ENCODE assay signal across 23 cellular contexts in genomic region chr6:25329156-25329555, GRCh38. TPM values are rescaled to one million over a fixed set of nuclear protein-coding genes. Genes with fewer than 3 reads are reported as not detected.
DNase-seq lines count a peak whose midpoint lies in the region; ATAC-seq, FAIRE-seq and TF ChIP-seq lines count a peak whose summit lies in the region.
"Had no signal": no experiment of that assay in that cellular context is flagged by ENCODE, and none has a peak within 500 bp of the region (broad histone marks: within the 10 kb centered on the region; RNA-seq: fewer than 3 reads in every experiment).

No MANE protein-coding gene starts in this region.

- H3K27me3 ChIP-seq in hepatocyte: no peaks in the 10 kb centered on the region
- no peaks in the 10 kb centered on the region for H3K27me3 ChIP-seq in small intestine (ENCODE audit: control insufficient read depth in 2 of 2, insufficient read depth in 2 of 2, low read length in 2 of 2)
- H3K27me3 ChIP-seq in lower lobe of right lung (ENCODE audit: low read depth): no peaks in the 10 kb centered on the region
- H3K27me3 ChIP-seq: BLaER1 had no signal

- ATAC-seq in activated T-cell treated with anti-CD3 and anti-CD28 coated beads, Interleukin-2, amount 50 U/mL, for 4 hours: no peak
- no peak for ATAC-seq in lower lobe of right lung
- ATAC-seq in GM19455 (IDR thresholded peaks at IDR 0.05; ENCODE audit: unreplicated experiment): no peak
- ATAC-seq: K562, Panc1 had no signal

- H4K20me1 ChIP-seq in hepatocyte (ENCODE audit: insufficient read depth, poor library complexity, severe bottlenecking): peaks cover 4% of the 10 kb centered on the region
- H4K20me1 ChIP-seq: BLaER1 had no signal

- no peak overlapping the region for H3K4me3 Mint-ChIP-seq in activated T-cell treated with anti-CD3 and anti-CD28 coated beads, Interleukin-2, amount 50 U/mL, for 4 hours
- H3K4me3 Mint-ChIP-seq: HFFc6 had no signal

- no peaks in the 10 kb centered on the region for H3K36me3 ChIP-seq in hepatocyte (replicated peaks; ENCODE audit: insufficient read depth, low read depth)
- H3K36me3 ChIP-seq in small intestine (ENCODE audit: control insufficient read depth in 2 of 2, insufficient read depth in 2 of 2, low read length in 2 of 2): no peaks in the 10 kb centered on the region
- no peaks in the 10 kb centered on the region for H3K36me3 ChIP-seq in lower lobe of right lung
- H3K36me3 ChIP-seq: BLaER1, HAP-1 had no signal

- H3K4me1 Mint-ChIP-seq in activated T-cell treated with anti-CD3 and anti-CD28 coated beads, Interleukin-2, amount 50 U/mL, for 4 hours (ENCODE audit: low read depth): peaks cover 16% of the 10 kb centered on the region

- H3K27me3 Mint-ChIP-seq in activated T-cell treated with anti-CD3 and anti-CD28 coated beads, Interleukin-2, amount 50 U/mL, for 4 hours (ENCODE audit: low read depth): no peaks in the 10 kb centered on the region

- in situ Hi-C loops in G401 (cut with HindIII; ENCODE audit: low sequenced_read_pairs): no loop called here

- TF ChIP-seq CTCF in VCaP (conservative IDR thresholded peaks at IDR 0.05) (no peak), hepatocyte (IDR thresholded peaks at IDR 0.05; ENCODE audit: poor library complexity) (no peak), lower lobe of right lung (IDR thresholded peaks at IDR 0.05) (no peak)

- no peak overlapping the region for H2AFZ ChIP-seq in hepatocyte

- no peaks in the 10 kb centered on the region for H3K9me3 ChIP-seq in hepatocyte (ENCODE audit: low read depth)
- no peaks in the 10 kb centered on the region for H3K9me3 ChIP-seq in small intestine (ENCODE audit: control insufficient read depth, low read depth)
- no peaks in the 10 kb centered on the region for H3K9me3 ChIP-seq in lower lobe of right lung
- H3K9me3 ChIP-seq: BLaER1, HAP-1 had no signal

- H3K27ac ChIP-seq in VCaP: peak overlapping the region; percentile 19
- peak overlapping the region; percentile 35 for H3K27ac ChIP-seq in hepatocyte
- H3K27ac ChIP-seq in small intestine (ENCODE audit: low read depth in 1 of 2, low read length in 1 of 2): no peak overlapping the region
- no peak overlapping the region for H3K27ac ChIP-seq in lower lobe of right lung
- H3K27ac ChIP-seq: BLaER1, HL-60 had no signal

- H3K4me2 ChIP-seq in hepatocyte: no peak overlapping the region
- H3K4me2 ChIP-seq: BLaER1 had no signal

- peak; percentile 74 for DNase-seq in G401 (ENCODE audit: low spot score)
- no peak for DNase-seq in hepatocyte (ENCODE audit: low spot score)
- peak; percentile 49 for DNase-seq in small intestine
- DNase-seq in activated T-cell treated with anti-CD3 and anti-CD28 coated beads, Interleukin-2, amount 50 U/mL, for 4 hours: no peak
- no peak for DNase-seq in lower lobe of right lung
- DNase-seq: CD4-positive, alpha-beta memory T cell; COR-L47; DMS53; GOT3; HFFc6; NCI-H1105 treated with DMSO at 0.1 percent for 48 hours; NCI-H146; NCI-H2029; NCI-H526 treated with DMSO at 0.1 percent for 48 hours; SHP77 treated with DMSO at 0.1 percent for 48 hours had no signal

- H3K4me1 ChIP-seq in hepatocyte (ENCODE audit: insufficient read depth) (peaks cover 13% of the 10 kb centered on the region), small intestine (ENCODE audit: control insufficient read depth in 2 of 2, insufficient read depth in 1 of 2, low read depth in 1 of 2, low read length in 1 of 2) (peaks cover 20 to 26% of the 10 kb centered on the region in 2 donors), lower lobe of right lung (peaks cover 40% of the 10 kb centered on the region)
- H3K4me1 ChIP-seq: BLaER1 had no signal

- WGBS in hepatocyte (ENCODE audit: low lambda C conversion rate, missing lambda C conversion rate): 66% methylated on average over 5 of the region's 5 CpGs
- WGBS in small intestine, 3 donors: 78 to 82% (median 80%) methylated on average over 5 of the region's 5 CpGs

- H3K4me3 ChIP-seq in hepatocyte (no peak overlapping the region), small intestine (ENCODE audit: low read depth in 1 of 2, low read length in 2 of 2) (no peak overlapping the region), lower lobe of right lung (no peak overlapping the region)
- H3K4me3 ChIP-seq: BLaER1, HAP-1, K562 had no signal

- no peak for FAIRE-seq in small intestine (lab: Jason Lieb, UNC)
- FAIRE-seq: G401.6 had no signal

- intact Hi-C loops in lower lobe of right lung (cut with DNase I): no loop called here

- H3K79me2 ChIP-seq in hepatocyte: peaks cover 98% of the 10 kb centered on the region

- H3K9me2 ChIP-seq in hepatocyte (replicated peaks; ENCODE audit: insufficient read depth): no peaks in the 10 kb centered on the region

- no peaks in the 10 kb centered on the region for H3K9me3 Mint-ChIP-seq in activated T-cell treated with anti-CD3 and anti-CD28 coated beads, Interleukin-2, amount 50 U/mL, for 4 hours
- H3K9me3 Mint-ChIP-seq: CD4-positive, alpha-beta memory T cell; HFFc6 had no signal

- no peaks in the 10 kb centered on the region for H3K36me3 Mint-ChIP-seq in activated T-cell treated with anti-CD3 and anti-CD28 coated beads, Interleukin-2, amount 50 U/mL, for 4 hours (ENCODE audit: insufficient read depth)
- H3K36me3 Mint-ChIP-seq: CD4-positive, alpha-beta memory T cell had no signal

RNA-seq across cellular contexts. Expression of gene CARMIL1, which starts 50.0 kb away (rescaled TPM):
- 0.20 and 0.37 TPM in 2 replicates for total RNA-seq in G401 (2014; rRNA removed; shearing (Covaris generic))
- total RNA-seq in hepatocyte: 37.3 and 40.6 TPM in 2 replicates
- 15.5 and 19.5 TPM in 2 replicates for polyA plus RNA-seq in hepatocyte
- 10 to 100 TPM; 35.3 to 74.5 (median 50.5) TPM for polyA plus RNA-seq in small intestine
- total RNA-seq in activated T-cell treated with anti-CD3 and anti-CD28 coated beads, Interleukin-2, amount 50 U/mL, for 4 hours: 1 to 10 TPM; 1.2 to 1.9 (median 1.2) TPM
- 30.4 TPM for total RNA-seq in lower lobe of right lung

Comparison
In these comparisons a context has a peak if more than half of its experiments do, and no peak if none do; other contexts are left out.
1. DNase-seq: peak in G401 (single experiment) and small intestine (single experiment); none in hepatocyte (single experiment), activated T-cell treated with anti-CD3 and anti-CD28 coated beads, Interleukin-2, amount 50 U/mL, for 4 hours (single experiment) and lower lobe of right lung (single experiment).
2. H3K27ac ChIP-seq: peak in VCaP (single experiment) and hepatocyte (single experiment); none in small intestine (0 of 2) and lower lobe of right lung (single experiment).
3. RNA of gene CARMIL1, which starts 50.0 kb away (total RNA-seq): 37.3 to 40.6 TPM in hepatocyte and 30.4 TPM in lower lobe of right lung (single experiment); 1.2 to 1.9 TPM in activated T-cell treated with anti-CD3 and anti-CD28 coated beads, Interleukin-2, amount 50 U/mL, for 4 hours and 0.20 to 0.37 TPM in G401; every median in the first group is over 10 times any median in the second.